Comparison of ENCODE assay signal across 23 cellular contexts in the genomic region with DNA sequence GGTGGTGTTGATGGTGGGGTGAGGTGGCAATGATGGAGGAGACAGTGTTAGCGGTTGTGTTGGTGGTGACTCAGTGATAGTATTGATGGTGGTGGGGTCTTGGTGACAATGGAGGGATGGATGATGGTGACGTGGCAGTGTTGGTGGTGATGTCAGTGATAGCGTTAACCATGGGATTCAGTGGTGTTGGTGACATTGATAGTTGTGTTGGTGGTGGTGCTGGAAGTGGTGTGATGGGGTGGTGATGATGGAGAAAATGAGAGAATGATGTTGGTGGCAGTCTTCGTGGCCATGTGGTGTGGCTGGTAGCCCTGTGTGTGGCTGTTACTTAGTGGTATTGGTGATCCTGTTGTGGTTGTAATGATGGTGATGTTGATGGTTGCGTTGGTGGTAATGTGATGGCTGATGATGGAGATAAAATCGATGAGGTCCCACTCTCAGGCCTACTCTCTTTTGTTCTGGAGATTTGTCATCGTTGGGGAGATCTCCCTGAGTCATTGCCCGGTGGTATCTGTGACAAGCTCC. TPM values are rescaled to one million over a fixed set of nuclear protein-coding genes. Genes with fewer than 3 reads are reported as not detected.
DNase-seq lines count a peak whose midpoint lies in the region; ATAC-seq, FAIRE-seq and TF ChIP-seq lines count a peak whose summit lies in the region.
"Had no signal": no experiment of that assay in that cellular context is flagged by ENCODE, and none has a peak within 500 bp of the region (broad histone marks: within the 10 kb centered on the region; RNA-seq: fewer than 3 reads in every experiment).

No MANE protein-coding gene starts in this region.

- H3K9me3 ChIP-seq in DOHH2 (ENCODE audit: control insufficient read depth, insufficient read depth, low read length) (no peaks in the 10 kb centered on the region), SU-DHL-6 (ENCODE audit: insufficient read depth, low read length) (no peaks in the 10 kb centered on the region), osteoblast (ENCODE audit: low read depth, low read length) (no peaks in the 10 kb centered on the region), heart left ventricle (no peaks in the 10 kb centered on the region)
- H3K9me3 ChIP-seq: ascending aorta, BE2C, gastroesophageal sphincter, pancreas, tibial nerve had no signal

- no peaks in the 10 kb centered on the region for H4K20me1 ChIP-seq in DOHH2 (ENCODE audit: control insufficient read depth, insufficient read depth, low read depth, low read length)
- no peaks in the 10 kb centered on the region for H4K20me1 ChIP-seq in SU-DHL-6 (ENCODE audit: low read depth, low read length)
- H4K20me1 ChIP-seq in osteoblast (ENCODE audit: insufficient read depth, low read length) = no peaks in the 10 kb centered on the region

- peak overlapping the region; percentile 98 for H3K9ac ChIP-seq in SU-DHL-6 (ENCODE audit: low read length)

- H3F3A ChIP-seq in DOHH2 (ENCODE audit: control insufficient read depth, insufficient read depth) (peaks cover 66% of the 10 kb centered on the region), SU-DHL-6 (ENCODE audit: insufficient read depth) (peaks cover 76% of the 10 kb centered on the region)

- H3K79me2 ChIP-seq in DOHH2 (ENCODE audit: control insufficient read depth, low read length) = peaks cover 100% of the 10 kb centered on the region
- H3K79me2 ChIP-seq in SU-DHL-6 (ENCODE audit: insufficient read depth, low read length) = peaks cover 100% of the 10 kb centered on the region
- H3K79me2 ChIP-seq in osteoblast (ENCODE audit: insufficient read depth, low read length) = no peaks in the 10 kb centered on the region

- TF ChIP-seq CTCF in DOHH2 (IDR thresholded peaks at IDR 0.05; ENCODE audit: low read depth, low read length, poor library complexity, severe bottlenecking) = no peak
- no peak for TF ChIP-seq CTCF in SU-DHL-6 (IDR thresholded peaks at IDR 0.05; ENCODE audit: insufficient read depth, low read length, poor library complexity, severe bottlenecking)
- no peak for TF ChIP-seq CTCF in osteoblast (IDR thresholded peaks at IDR 0.05; ENCODE audit: extremely low read depth, low read depth, low read length)
- no peak for TF ChIP-seq CTCF in heart left ventricle (IDR thresholded peaks at IDR 0.05)

- H3K36me3 ChIP-seq in DOHH2 (ENCODE audit: control insufficient read depth, low read length) (peaks cover 95% of the 10 kb centered on the region), SU-DHL-6 (ENCODE audit: low read length) (peaks cover 27% of the 10 kb centered on the region), osteoblast (ENCODE audit: insufficient read depth, low read length) (no peaks in the 10 kb centered on the region), heart left ventricle (no peaks in the 10 kb centered on the region)
- H3K36me3 ChIP-seq: ascending aorta, BE2C, gastroesophageal sphincter, pancreas, tibial nerve had no signal

- TF ChIP-seq POLR2A in heart left ventricle (IDR thresholded peaks at IDR 0.05) = no peak

- H2AFZ ChIP-seq in SU-DHL-6 (ENCODE audit: low read depth, low read length, severe bottlenecking) (no peak overlapping the region), osteoblast (ENCODE audit: low read length) (no peak overlapping the region)

- peak; percentile 41 to 54 for DNase-seq in activated T-cell treated with anti-CD3 and anti-CD28 coated beads, Interleukin-2, amount 50 U/mL, for 48 hours
- DNase-seq in activated T-cell treated with anti-CD3 and anti-CD28 coated beads for 4 hours (no peak), osteoblast (ENCODE audit: insufficient read length, low spot score, missing footprints) (peak; percentile 68), GM19239 (ENCODE audit: insufficient read length, low spot score) (no peak), hepatic stellate cell (ENCODE audit: low spot score) (no peak), heart left ventricle (no peak)
- DNase-seq: activated CD4-positive, alpha-beta T cell treated with anti-CD3 and anti-CD28 coated beads, Interleukin-2, amount 50 U/mL, for 48 hours; activated T-cell treated with anti-CD3 and anti-CD28 coated beads, Interleukin-2, amount 50 U/mL, for 4 hours; BE2C; COR-L47; HCEC 1CT; islet precursor cell; NCI-H1105; NCI-H2029; NCI-H526 treated with DMSO at 0.1 percent for 48 hours; WERI-Rb-1 had no signal

- no peak for ATAC-seq in heart left ventricle
- ATAC-seq: gastroesophageal sphincter, pancreas had no signal

- H3K4me2 ChIP-seq in DOHH2 (ENCODE audit: low read length) (peak overlapping the region; percentile 99), SU-DHL-6 (ENCODE audit: low read depth, low read length, poor library complexity, severe bottlenecking) (peak overlapping the region; percentile 99), osteoblast (ENCODE audit: insufficient read depth, low read length) (no peak overlapping the region)

- 88 to 94% (median 91%) methylated on average over 8 of the region's 8 CpGs for WGBS in heart left ventricle, 4 donors

- peak overlapping the region; percentile 99 for H3K27ac ChIP-seq in DOHH2 (ENCODE audit: low read depth, low read length)
- H3K27ac ChIP-seq in SU-DHL-6 (ENCODE audit: low read depth, low read length) = peak overlapping the region; percentile 99
- H3K27ac ChIP-seq in osteoblast (ENCODE audit: low read depth, low read length) = no peak overlapping the region
- no peak overlapping the region for H3K27ac ChIP-seq in heart left ventricle
- H3K27ac ChIP-seq: ascending aorta, gastroesophageal sphincter, pancreas, tibial nerve, WERI-Rb-1 had no signal

- H3K9me2 ChIP-seq in DOHH2 (replicated peaks; ENCODE audit: control insufficient read depth, low read length) (no peaks in the 10 kb centered on the region), SU-DHL-6 (replicated peaks; ENCODE audit: insufficient read depth, low read length) (no peaks in the 10 kb centered on the region)

- H3K27me3 ChIP-seq in DOHH2 (ENCODE audit: control insufficient read depth, low read length) (no peaks in the 10 kb centered on the region), SU-DHL-6 (ENCODE audit: low read length) (no peaks in the 10 kb centered on the region), osteoblast (ENCODE audit: insufficient read depth, low read length) (peaks cover 37% of the 10 kb centered on the region), heart left ventricle (peaks cover 12 to 50% (median 29%) of the 10 kb centered on the region in 9 donors)
- H3K27me3 ChIP-seq: pancreas had no signal

- intact Hi-C loops in heart left ventricle (cut with DNase I) = no loop called here

- peak overlapping the region; percentile 94 for H3K4me3 ChIP-seq in DOHH2 (ENCODE audit: low read length)
- H3K4me3 ChIP-seq in SU-DHL-6 (ENCODE audit: insufficient read depth, low read length, poor library complexity, severe bottlenecking) = peak overlapping the region; percentile 93
- H3K4me3 ChIP-seq in osteoblast (ENCODE audit: insufficient read depth, low read length) = no peak overlapping the region
- no peak overlapping the region for H3K4me3 ChIP-seq in heart left ventricle
- H3K4me3 ChIP-seq: ascending aorta, gastroesophageal sphincter, pancreas, tibial nerve had no signal

- FAIRE-seq in GM19239 (lab: Jason Lieb, UNC) = no peak
- FAIRE-seq: endometrium, pancreas had no signal

- H3K4me1 ChIP-seq in DOHH2 (ENCODE audit: control insufficient read depth, low read length) = peaks cover 67% of the 10 kb centered on the region
- H3K4me1 ChIP-seq in osteoblast (ENCODE audit: insufficient read depth, low read length) = no peaks in the 10 kb centered on the region
- peaks cover 0 to 16% (median 6%) of the 10 kb centered on the region in 12 donors for H3K4me1 ChIP-seq in heart left ventricle
- H3K4me1 ChIP-seq: pancreas had no signal

RNA-seq across cellular contexts. Expression of a gene that starts 2.6 kb away (rescaled TPM):
- total RNA-seq in osteoblast (under 0.01 TPM in 2 replicates), heart left ventricle (1 to 10 TPM; 1.2 to 3.2 (median 2.4) TPM)
- polyA plus RNA-seq in heart left ventricle = 1 to 10 TPM in 1 of 2 donors, under 1 TPM in 1; 0.50 to 1.2 TPM

Comparison
In these comparisons a context has a peak if more than half of its experiments do, and no peak if none do; other contexts are left out.
1. DNase-seq: peak in activated T-cell treated with anti-CD3 and anti-CD28 coated beads, Interleukin-2, amount 50 U/mL, for 48 hours (2 of 2) and osteoblast (single experiment); none in activated T-cell treated with anti-CD3 and anti-CD28 coated beads for 4 hours (single experiment), GM19239 (single experiment), hepatic stellate cell (single experiment) and heart left ventricle (0 of 5).
2. H3K27ac ChIP-seq: peak in DOHH2 (single experiment) and SU-DHL-6 (single experiment); none in osteoblast (single experiment) and heart left ventricle (0 of 12).
3. H3K4me3 ChIP-seq: peak in DOHH2 (single experiment) and SU-DHL-6 (single experiment); none in osteoblast (single experiment) and heart left ventricle (0 of 12).